Comparison of ENCODE assay signal across 29 cellular contexts in genomic region chr7:135539629-135540028, GRCh38.
"Had no signal": no experiment of that assay in that cellular context is flagged by ENCODE, and none has a peak within 500 bp of the region (broad histone marks: within the 10 kb centered on the region; RNA-seq: fewer than 3 reads in every experiment).

No MANE protein-coding gene starts in this region.

- FAIRE-seq: colon, keratinocyte had no signal

- ATAC-seq: foreskin keratinocyte; gastroesophageal sphincter; heart right ventricle; naive thymus-derived CD4-positive, alpha-beta T cell; sciatic nerve had no signal

- H3K9me3 ChIP-seq: gastroesophageal sphincter, heart right ventricle, neutrophil, prostate gland, right atrium auricular region, stomach, thyroid gland, vagina had no signal

- H3K27me3 ChIP-seq: dorsolateral prefrontal cortex, gastroesophageal sphincter, heart right ventricle, neutrophil, right atrium auricular region, stomach, thyroid gland, vagina had no signal

- H3K4me3 Mint-ChIP-seq: immature natural killer cell; naive thymus-derived CD4-positive, alpha-beta T cell; nephron progenitor cell had no signal

- H3K4me2 ChIP-seq: smooth muscle cell had no signal

- H3K4me3 ChIP-seq: dorsolateral prefrontal cortex, gastroesophageal sphincter, heart right ventricle, prostate gland, right atrium auricular region, smooth muscle cell, stomach, thyroid gland, vagina had no signal

- H3K9me3 Mint-ChIP-seq: immature natural killer cell; naive thymus-derived CD4-positive, alpha-beta T cell; nephron progenitor cell had no signal

- DNase-seq: dorsolateral prefrontal cortex; effector CD4-positive, alpha-beta T cell; foreskin keratinocyte; glutamatergic neuron; heart right ventricle; hippocampal formation; immature natural killer cell; mesenchymal stem cell; midbrain; naive thymus-derived CD4-positive, alpha-beta T cell; nephron progenitor cell; stimulated activated CD4-positive, alpha-beta T cell treated with anti-CD3 and anti-CD28 coated beads, Interleukin-12 subunit alpha, Interleukin-12 subunit beta, amount 100 ng/mL, for 4 hours; stimulated activated CD4-positive, alpha-beta T cell treated with anti-CD3 and anti-CD28 coated beads, Interleukin-1b, Interleukin-23, amount 100 ng/mL, for 48 hours; stimulated activated CD4-positive, alpha-beta T cell treated with anti-CD3 and anti-CD28 coated beads, Interleukin-4, amount 100 ng/mL, for 1 hour; stimulated activated CD8-positive, alpha-beta memory T cell treated with anti-CD3 and anti-CD28 coated beads, Interleukin-4, amount 100 ng/mL, for 48 hours; stimulated activated naive CD4-positive, alpha-beta T cell treated with Interleukin-2 at 50 U/mL for 16 hours; stomach; thyroid gland; trophoblast cell had no signal

- H3K4me1 ChIP-seq: foreskin keratinocyte, gastroesophageal sphincter, heart right ventricle, parathyroid adenoma, prostate gland, right atrium auricular region, thyroid gland, vagina had no signal

- H2AFZ ChIP-seq: parathyroid adenoma had no signal

- H3K27ac ChIP-seq: dorsolateral prefrontal cortex, foreskin keratinocyte, gastroesophageal sphincter, heart right ventricle, neutrophil, parathyroid adenoma, prostate gland, right atrium auricular region, stomach, thyroid gland, vagina had no signal

- H3K36me3 ChIP-seq: gastroesophageal sphincter, heart right ventricle, neutrophil, prostate gland, right atrium auricular region, stomach, thyroid gland, vagina had no signal

- H3K4me1 Mint-ChIP-seq: immature natural killer cell; naive thymus-derived CD4-positive, alpha-beta T cell; nephron progenitor cell had no signal

- H3K9ac ChIP-seq: parathyroid adenoma had no signal

- H3K79me2 ChIP-seq: parathyroid adenoma had no signal

- H3K36me3 Mint-ChIP-seq: immature natural killer cell; naive thymus-derived CD4-positive, alpha-beta T cell had no signal

- H3K27ac Mint-ChIP-seq: immature natural killer cell; naive thymus-derived CD4-positive, alpha-beta T cell; nephron progenitor cell had no signal
